Comparison of ENCODE assay signal across 8 cellular contexts in genomic region chr1:58249729-58250586, GRCh38.
DNase-seq lines count a peak whose midpoint lies in the region; ATAC-seq and TF ChIP-seq lines count a peak whose summit lies in the region.

No MANE protein-coding gene starts in this region.

- no peaks in the 10 kb centered on the region for H3K9me3 Mint-ChIP-seq in activated T-helper 2 cell treated with anti-CD3 and anti-CD28 coated beads, Interferon-gamma antibody, Interleukin-2, Interleukin-4, amounts not matched to agents 10 μg/mL and 5 μg/mL and 100 μg/mL, durations not matched to agents 14 hours and 24 hours and 36 hours

- peak in 3 of 12 donors; percentile 5 to 9 (median 6) for TF ChIP-seq CTCF in heart left ventricle (IDR thresholded peaks at IDR 0.05)
- no peak for TF ChIP-seq CTCF in ovary (IDR thresholded peaks at IDR 0.05)

- intact Hi-C loops in activated T-helper 2 cell treated with anti-CD3 and anti-CD28 coated beads, Interferon-gamma antibody, Interleukin-2, Interleukin-4, amounts not matched to agents 10 μg/mL and 5 μg/mL and 100 μg/mL, durations not matched to agents 14 hours and 24 hours and 36 hours (cut with micrococcal nuclease) = no loop called here
- intact Hi-C loops in heart left ventricle (cut with DNase I) (loop anchor here in 1 of 10 donors (5.0 kb wide), 1 partner anchor 297 kb away; the partner anchor contains the start of gene OMA1), ovary (cut with DNase I) (no loop called here)

- H3K36me3 ChIP-seq in heart left ventricle (no peaks in the 10 kb centered on the region), ovary (no peaks in the 10 kb centered on the region)

- WGBS in heart left ventricle, 4 donors = 0 to 1% (median 1%) methylated on average over 45 to 82 of the region's 82 CpGs
- WGBS in ovary, 3 donors = 1% methylated on average over 58 to 82 of the region's 82 CpGs

- no peaks in the 10 kb centered on the region for H3K9me3 ChIP-seq in heart left ventricle
- H3K9me3 ChIP-seq in ovary = no peaks in the 10 kb centered on the region

- no peaks in the 10 kb centered on the region for H3K36me3 Mint-ChIP-seq in activated T-helper 2 cell treated with anti-CD3 and anti-CD28 coated beads, Interferon-gamma antibody, Interleukin-2, Interleukin-4, amounts not matched to agents 10 μg/mL and 5 μg/mL and 100 μg/mL, durations not matched to agents 14 hours and 24 hours and 36 hours (ENCODE audit: low read depth)

- peaks cover 55% of the 10 kb centered on the region for H3K27me3 Mint-ChIP-seq in activated T-helper 2 cell treated with anti-CD3 and anti-CD28 coated beads, Interferon-gamma antibody, Interleukin-2, Interleukin-4, amounts not matched to agents 10 μg/mL and 5 μg/mL and 100 μg/mL, durations not matched to agents 14 hours and 24 hours and 36 hours (ENCODE audit: low read depth)

- ATAC-seq in heart left ventricle (peak; percentile 71 to 89 (median 87)), HG03571 (IDR thresholded peaks at IDR 0.05; ENCODE audit: unreplicated experiment) (no peak)

- peak overlapping the region; percentile 25 to 55 (median 50) for H3K4me3 ChIP-seq in heart left ventricle
- peak overlapping the region; percentile 36 for H3K4me3 ChIP-seq in ovary

- H3K27me3 ChIP-seq in heart left ventricle (peaks cover 0 to 42% (median 6%) of the 10 kb centered on the region in 9 donors), ovary (no peaks in the 10 kb centered on the region)

- peak overlapping the region; percentile 18 for H3K4me3 Mint-ChIP-seq in activated T-helper 2 cell treated with anti-CD3 and anti-CD28 coated beads, Interferon-gamma antibody, Interleukin-2, Interleukin-4, amounts not matched to agents 10 μg/mL and 5 μg/mL and 100 μg/mL, durations not matched to agents 14 hours and 24 hours and 36 hours (ENCODE audit: low read depth)

- peaks cover 2% of the 10 kb centered on the region for H3K4me1 Mint-ChIP-seq in activated T-helper 2 cell treated with anti-CD3 and anti-CD28 coated beads, Interferon-gamma antibody, Interleukin-2, Interleukin-4, amounts not matched to agents 10 μg/mL and 5 μg/mL and 100 μg/mL, durations not matched to agents 14 hours and 24 hours and 36 hours (ENCODE audit: low read depth)

- H3K4me1 ChIP-seq in heart left ventricle (peaks cover 0 to 29% (median 17%) of the 10 kb centered on the region in 12 donors), ovary (ENCODE audit: insufficient read depth) (peaks cover 7% of the 10 kb centered on the region)

- DNase-seq in ELR (ENCODE audit: low read depth) (peak; percentile 43), HK-2 (ENCODE audit: unreplicated experiment) (peak; percentile 3), heart left ventricle (peak; percentile 18 to 68 (median 35)), ovary (peak in 2 of 5 donors; percentile 18 to 43), SKM-1 (lab: John Stamatoyannopoulos, UW; ENCODE audit: unreplicated experiment) (no peak), GM19240 (ENCODE audit: insufficient read length, low spot score) (no peak)
- DNase-seq in activated T-helper 2 cell treated with anti-CD3 and anti-CD28 coated beads, Interferon-gamma antibody, Interleukin-2, Interleukin-4, amounts not matched to agents 10 μg/mL and 5 μg/mL and 100 μg/mL, durations not matched to agents 14 hours and 24 hours and 36 hours (ENCODE audit: low spot score) = no peak

- H3K27ac ChIP-seq in heart left ventricle (peak overlapping the region in 1 of 12 donors; percentile 18), ovary (no peak overlapping the region)

- TF ChIP-seq POLR2A in heart left ventricle (IDR thresholded peaks at IDR 0.05) (no peak), ovary (IDR thresholded peaks at IDR 0.05) (no peak)

- H3K27ac Mint-ChIP-seq in activated T-helper 2 cell treated with anti-CD3 and anti-CD28 coated beads, Interferon-gamma antibody, Interleukin-2, Interleukin-4, amounts not matched to agents 10 μg/mL and 5 μg/mL and 100 μg/mL, durations not matched to agents 14 hours and 24 hours and 36 hours = no peak overlapping the region

- TF ChIP-seq EP300 in ovary (IDR thresholded peaks at IDR 0.05) = no peak

Comparison
In these comparisons a context has a peak if more than half of its experiments do, and no peak if none do; other contexts are left out.
1. DNase-seq: peak in ELR (single experiment), HK-2 (single experiment) and heart left ventricle (5 of 5); none in activated T-helper 2 cell treated with anti-CD3 and anti-CD28 coated beads, Interferon-gamma antibody, Interleukin-2, Interleukin-4, amounts not matched to agents 10 μg/mL and 5 μg/mL and 100 μg/mL, durations not matched to agents 14 hours and 24 hours and 36 hours (single experiment), SKM-1 (single experiment) and GM19240 (single experiment).